ENCODE assay signal across 33 cellular contexts in genomic region chr13:63427170-63427569, GRCh38.
"Had no signal": no experiment of that assay in that cellular context is flagged by ENCODE, and none has a peak within 500 bp of the region (broad histone marks: within the 10 kb centered on the region; RNA-seq: fewer than 3 reads in every experiment).

No MANE protein-coding gene starts in this region.

- H3K36me3 Mint-ChIP-seq: activated CD8-positive, alpha-beta memory T cell treated with anti-CD3 and anti-CD28 coated beads, Interleukin-2, amount 10 ng/mL, durations not matched to agents 7 days and 5 days; activated naive CD4-positive, alpha-beta T cell treated with anti-CD3 and anti-CD28 coated beads, Interleukin-2, amount 10 ng/mL, durations not matched to agents 7 days and 5 days; activated naive CD4-positive, alpha-beta T cell treated with anti-CD3 and anti-CD28 coated beads, Interleukin-2, amount 50 U/mL, for 24 hours; activated naive CD8-positive, alpha-beta T cell; activated naive CD8-positive, alpha-beta T cell treated with anti-CD3 and anti-CD28 coated beads, Interleukin-2, amount 10 ng/mL, durations not matched to agents 7 days and 5 days; brain had no signal

- ATAC-seq: activated CD4-positive, alpha-beta T cell treated with anti-CD3 and anti-CD28 coated beads for 36 hours; activated CD4-positive, CD25-positive, alpha-beta regulatory T cell treated with anti-CD3 and anti-CD28 coated beads, Interleukin-2, amount 50 U/mL, for 24 hours; activated CD8-positive, alpha-beta memory T cell treated with anti-CD3 and anti-CD28 coated beads, Interleukin-2, amount 10 ng/mL, durations not matched to agents 7 days and 5 days; activated CD8-positive, alpha-beta T cell treated with anti-CD3 and anti-CD28 coated beads, Interleukin-2, amount 10 ng/mL, durations not matched to agents 7 days and 5 days; activated naive CD8-positive, alpha-beta T cell treated with anti-CD3 and anti-CD28 coated beads, Interleukin-2, amount 50 U/mL, for 24 hours had no signal

- DNase-seq: activated CD4-positive, alpha-beta memory T cell treated with anti-CD3 and anti-CD28 coated beads, Interleukin-2, amount 10 ng/mL, durations not matched to agents 7 days and 5 days; activated CD4-positive, alpha-beta T cell treated with anti-CD3 and anti-CD28 coated beads for 1 hour; activated CD4-positive, alpha-beta T cell treated with anti-CD3 and anti-CD28 coated beads for 36 hours; activated CD4-positive, alpha-beta T cell treated with anti-CD3 and anti-CD28 coated beads for 48 hours; activated CD4-positive, alpha-beta T cell treated with anti-CD3 and anti-CD28 coated beads, Interleukin-2, amount 10 ng/mL, durations not matched to agents 7 days and 5 days; activated CD4-positive, alpha-beta T cell treated with anti-CD3 and anti-CD28 coated beads, Interleukin-2, amount 50 U/mL, for 48 hours; activated CD4-positive, CD25-positive, alpha-beta regulatory T cell; activated CD8-positive, alpha-beta memory T cell treated with anti-CD3 and anti-CD28 coated beads for 24 hours; activated CD8-positive, alpha-beta memory T cell treated with anti-CD3 and anti-CD28 coated beads, Interleukin-2, amount 10 ng/mL, durations not matched to agents 7 days and 5 days; activated CD8-positive, alpha-beta memory T cell treated with anti-CD3 and anti-CD28 coated beads, Interleukin-2, amount 50 U/mL, for 48 hours; activated CD8-positive, alpha-beta T cell treated with anti-CD3 and anti-CD28 coated beads, Interleukin-2, amount 10 ng/mL, durations not matched to agents 7 days and 5 days; activated effector memory CD4-positive, alpha-beta T cell treated with Interleukin-2 at 50 U/mL for 16 hours; activated gamma-delta T cell; activated naive CD4-positive, alpha-beta T cell treated with anti-CD3 and anti-CD28 coated beads, Interleukin-2, amount 10 ng/mL, durations not matched to agents 7 days and 5 days; activated naive CD4-positive, alpha-beta T cell treated with Interleukin-2 at 50 U/mL for 16 hours; activated naive CD8-positive, alpha-beta T cell treated with anti-CD3 and anti-CD28 coated beads, Interleukin-2, amount 10 ng/mL, durations not matched to agents 7 days and 5 days; activated naive CD8-positive, alpha-beta T cell treated with anti-CD3 and anti-CD28 coated beads, Interleukin-2, amount 50 U/mL, for 24 hours; activated T-cell treated with anti-CD3 and anti-CD28 coated beads, Interleukin-2, amount 50 U/mL, for 24 hours; activated T-cell treated with anti-CD3 and anti-CD28 coated beads, Interleukin-2, amount 50 U/mL, for 48 hours; amygdala; anterior cingulate cortex; caudate nucleus; cerebellar nuclear complex; T-helper 2 cell; T-helper 9 cell had no signal

- H3K9me3 Mint-ChIP-seq: activated CD4-positive, alpha-beta memory T cell treated with anti-CD3 and anti-CD28 coated beads, Interleukin-2, amount 10 ng/mL, durations not matched to agents 7 days and 5 days; activated CD4-positive, alpha-beta T cell treated with anti-CD3 and anti-CD28 coated beads, Interleukin-2, amount 10 ng/mL, durations not matched to agents 7 days and 5 days; activated naive CD8-positive, alpha-beta T cell treated with anti-CD3 and anti-CD28 coated beads, Interleukin-2, amount 10 ng/mL, durations not matched to agents 7 days and 5 days had no signal

- H3K4me3 Mint-ChIP-seq: activated CD4-positive, alpha-beta memory T cell treated with anti-CD3 and anti-CD28 coated beads, Interleukin-2, amount 10 ng/mL, durations not matched to agents 7 days and 5 days; activated CD4-positive, alpha-beta T cell treated with anti-CD3 and anti-CD28 coated beads for 36 hours; activated CD4-positive, alpha-beta T cell treated with anti-CD3 and anti-CD28 coated beads, Interleukin-2, amount 10 ng/mL, durations not matched to agents 7 days and 5 days; activated CD8-positive, alpha-beta memory T cell treated with anti-CD3 and anti-CD28 coated beads, Interleukin-2, amount 10 ng/mL, durations not matched to agents 7 days and 5 days; activated CD8-positive, alpha-beta T cell treated with anti-CD3 and anti-CD28 coated beads, Interleukin-2, amount 10 ng/mL, durations not matched to agents 7 days and 5 days; activated naive CD4-positive, alpha-beta T cell treated with anti-CD3 and anti-CD28 coated beads, Interleukin-2, amount 10 ng/mL, durations not matched to agents 7 days and 5 days; activated naive CD4-positive, alpha-beta T cell treated with anti-CD3 and anti-CD28 coated beads, Interleukin-2, amount 50 U/mL, for 24 hours; activated naive CD8-positive, alpha-beta T cell; activated naive CD8-positive, alpha-beta T cell treated with anti-CD3 and anti-CD28 coated beads, Interleukin-2, amount 10 ng/mL, durations not matched to agents 7 days and 5 days; activated naive CD8-positive, alpha-beta T cell treated with anti-CD3 and anti-CD28 coated beads, Interleukin-2, amount 50 U/mL, for 24 hours; activated T-cell treated with anti-CD3 and anti-CD28 coated beads, Interleukin-2, amount 50 U/mL, for 24 hours; brain; central memory CD8-positive, alpha-beta T cell; T-helper 1 cell treated with Interleukin-12 subunit alpha and Interleukin-12 subunit beta and Interleukin-4 antibody, amounts not matched to agents 30 μg/mL and 1 μg/mL, for 36 hours; T-helper 2 cell treated with Interferon-gamma antibody and Interleukin-4, amounts not matched to agents 5 μg/mL and 100 μg/mL, for 36 hours had no signal

- H3K27me3 Mint-ChIP-seq: activated CD4-positive, alpha-beta memory T cell treated with anti-CD3 and anti-CD28 coated beads, Interleukin-2, amount 10 ng/mL, durations not matched to agents 7 days and 5 days; activated CD4-positive, alpha-beta T cell treated with anti-CD3 and anti-CD28 coated beads for 36 hours; activated CD4-positive, alpha-beta T cell treated with anti-CD3 and anti-CD28 coated beads, Interleukin-2, amount 10 ng/mL, durations not matched to agents 7 days and 5 days; activated CD8-positive, alpha-beta memory T cell treated with anti-CD3 and anti-CD28 coated beads, Interleukin-2, amount 10 ng/mL, durations not matched to agents 7 days and 5 days; activated naive CD4-positive, alpha-beta T cell treated with anti-CD3 and anti-CD28 coated beads, Interleukin-2, amount 10 ng/mL, durations not matched to agents 7 days and 5 days; activated naive CD4-positive, alpha-beta T cell treated with anti-CD3 and anti-CD28 coated beads, Interleukin-2, amount 50 U/mL, for 24 hours; activated naive CD8-positive, alpha-beta T cell; activated naive CD8-positive, alpha-beta T cell treated with anti-CD3 and anti-CD28 coated beads, Interleukin-2, amount 10 ng/mL, durations not matched to agents 7 days and 5 days; activated naive CD8-positive, alpha-beta T cell treated with anti-CD3 and anti-CD28 coated beads, Interleukin-2, amount 50 U/mL, for 24 hours; activated T-cell treated with anti-CD3 and anti-CD28 coated beads, Interleukin-2, amount 50 U/mL, for 24 hours; brain; central memory CD8-positive, alpha-beta T cell had no signal

- H3K4me1 Mint-ChIP-seq: activated CD4-positive, alpha-beta memory T cell treated with anti-CD3 and anti-CD28 coated beads, Interleukin-2, amount 10 ng/mL, durations not matched to agents 7 days and 5 days; activated CD4-positive, alpha-beta T cell treated with anti-CD3 and anti-CD28 coated beads for 36 hours; activated CD4-positive, alpha-beta T cell treated with anti-CD3 and anti-CD28 coated beads, Interleukin-2, amount 10 ng/mL, durations not matched to agents 7 days and 5 days; activated CD8-positive, alpha-beta memory T cell treated with anti-CD3 and anti-CD28 coated beads, Interleukin-2, amount 10 ng/mL, durations not matched to agents 7 days and 5 days; activated naive CD4-positive, alpha-beta T cell treated with anti-CD3 and anti-CD28 coated beads, Interleukin-2, amount 10 ng/mL, durations not matched to agents 7 days and 5 days; activated naive CD4-positive, alpha-beta T cell treated with anti-CD3 and anti-CD28 coated beads, Interleukin-2, amount 50 U/mL, for 24 hours; activated naive CD8-positive, alpha-beta T cell treated with anti-CD3 and anti-CD28 coated beads, Interleukin-2, amount 10 ng/mL, durations not matched to agents 7 days and 5 days; activated naive CD8-positive, alpha-beta T cell treated with anti-CD3 and anti-CD28 coated beads, Interleukin-2, amount 50 U/mL, for 24 hours; brain; central memory CD8-positive, alpha-beta T cell had no signal

- H3K27ac Mint-ChIP-seq: activated CD4-positive, alpha-beta memory T cell treated with anti-CD3 and anti-CD28 coated beads, Interleukin-2, amount 10 ng/mL, durations not matched to agents 7 days and 5 days; activated CD4-positive, alpha-beta T cell treated with anti-CD3 and anti-CD28 coated beads for 36 hours; activated CD4-positive, alpha-beta T cell treated with anti-CD3 and anti-CD28 coated beads, Interleukin-2, amount 10 ng/mL, durations not matched to agents 7 days and 5 days; activated CD8-positive, alpha-beta memory T cell treated with anti-CD3 and anti-CD28 coated beads, Interleukin-2, amount 10 ng/mL, durations not matched to agents 7 days and 5 days; activated CD8-positive, alpha-beta T cell treated with anti-CD3 and anti-CD28 coated beads, Interleukin-2, amount 10 ng/mL, durations not matched to agents 7 days and 5 days; activated naive CD4-positive, alpha-beta T cell treated with anti-CD3 and anti-CD28 coated beads, Interleukin-2, amount 10 ng/mL, durations not matched to agents 7 days and 5 days; activated naive CD4-positive, alpha-beta T cell treated with anti-CD3 and anti-CD28 coated beads, Interleukin-2, amount 50 U/mL, for 24 hours; activated naive CD8-positive, alpha-beta T cell; activated naive CD8-positive, alpha-beta T cell treated with anti-CD3 and anti-CD28 coated beads, Interleukin-2, amount 10 ng/mL, durations not matched to agents 7 days and 5 days; activated naive CD8-positive, alpha-beta T cell treated with anti-CD3 and anti-CD28 coated beads, Interleukin-2, amount 50 U/mL, for 24 hours; activated T-cell treated with anti-CD3 and anti-CD28 coated beads, Interleukin-2, amount 50 U/mL, for 24 hours; activated T-helper 2 cell treated with anti-CD3 and anti-CD28 coated beads, Interferon-gamma antibody, Interleukin-2, Interleukin-4, amounts not matched to agents 10 μg/mL and 5 μg/mL and 100 μg/mL, durations not matched to agents 14 hours and 24 hours and 36 hours; brain; T-helper 1 cell treated with Interleukin-12 subunit alpha and Interleukin-12 subunit beta and Interleukin-4 antibody, amounts not matched to agents 30 μg/mL and 1 μg/mL, for 36 hours; T-helper 2 cell treated with Interferon-gamma antibody and Interleukin-4, amounts not matched to agents 5 μg/mL and 100 μg/mL, for 36 hours had no signal
